ENCODE assay signal across 20 cellular contexts in genomic region chr16:9338068-9338467, GRCh38.
A peak's percentile ranks its signal among the peaks of the same experiment; 100 is the strongest.
DNase-seq lines count a peak whose midpoint lies in the region; ATAC-seq and TF ChIP-seq lines count a peak whose summit lies in the region.
"Had no signal": no experiment of that assay in that cellular context is flagged by ENCODE, and none has a peak within 500 bp of the region (broad histone marks: within the 10 kb centered on the region; RNA-seq: fewer than 3 reads in every experiment).

No MANE protein-coding gene starts in this region.

- peak; percentile 75 for ATAC-seq in Right ventricle myocardium superior (ENCODE audit: poor library complexity)
- no peak for ATAC-seq in left cardiac atrium
- peak; percentile 53 for ATAC-seq in left ventricle myocardium superior
- peak; percentile 61 for ATAC-seq in aorta (ENCODE audit: low FRiP score)
- ATAC-seq: A549, GM23338, HCT116 had no signal

- CTCF ChIA-PET in A673 (lab: Charles Lee) = no interaction called here

- no peaks in the 10 kb centered on the region for H3K9me3 ChIP-seq in aorta (ENCODE audit: control insufficient read depth, low read length)
- H3K9me3 ChIP-seq in A673 (ENCODE audit: low read depth, low read length, poor library complexity, severe bottlenecking) = no peaks in the 10 kb centered on the region
- H3K9me3 ChIP-seq: A549, BE2C had no signal

- BruUV-seq in A673 (replicated peaks; lab: Mats Ljungman, UMichigan) = no TSS peak

- TF ChIP-seq CTCF in A673 (conservative IDR thresholded peaks at IDR 0.05; ENCODE audit: low read depth, low read length) = no peak

- H3K36me3 ChIP-seq in aorta (ENCODE audit: control insufficient read depth in 1 of 2, insufficient read depth in 2 of 2, low read length in 1 of 2) (no peaks in the 10 kb centered on the region), A673 (ENCODE audit: insufficient read depth, low read length, poor library complexity, severe bottlenecking) (no peaks in the 10 kb centered on the region)
- H3K36me3 ChIP-seq: BE2C; BLaER1 treated with 17β-estradiol and CSF1 and Interleukin-3, amounts not matched to agents 10 nM and 100 nM had no signal

- H3K27me3 ChIP-seq in aorta (ENCODE audit: control insufficient read depth in 1 of 2, insufficient read depth in 2 of 2, low read length in 1 of 2) (no peaks in the 10 kb centered on the region), A673 (replicated peaks; ENCODE audit: insufficient read depth, low read depth, low read length, poor library complexity) (no peaks in the 10 kb centered on the region)
- H3K27me3 ChIP-seq: BE2C; BLaER1 treated with 17β-estradiol and CSF1 and Interleukin-3, amounts not matched to agents 10 nM and 100 nM had no signal

- intact Hi-C loops in Right ventricle myocardium superior (cut with DNase I) = no loop called here
- intact Hi-C loops in left cardiac atrium (cut with DNase I) = no loop called here
- intact Hi-C loops in left ventricle myocardium superior (cut with micrococcal nuclease) = no loop called here
- intact Hi-C loops in aorta (cut with DNase I) = no loop called here
- intact Hi-C loops in A673 (cut with micrococcal nuclease; ENCODE audit: unreplicated experiment) = no loop called here

- H3K27ac ChIP-seq in aorta (ENCODE audit: low read depth in 1 of 2, low read length in 2 of 2) (peak overlapping the region in 1 of 2 donors; percentile 66), A673 (ENCODE audit: low read depth, low read length, poor library complexity, severe bottlenecking) (no peak overlapping the region)
- H3K27ac ChIP-seq: A549; BLaER1 treated with 17β-estradiol and CSF1 and Interleukin-3, amounts not matched to agents 10 nM and 100 nM had no signal

- no peak for DNase-seq in Right ventricle myocardium superior
- DNase-seq in left cardiac atrium = no peak
- DNase-seq in G401 (ENCODE audit: low spot score) = peak; percentile 6
- DNase-seq in left ventricle myocardium superior = no peak
- no peak for DNase-seq in aorta
- DNase-seq in MV-4-11 (lab: John Stamatoyannopoulos, UW) = no peak
- DNase-seq in A673 (ENCODE audit: low spot score) = no peak
- DNase-seq: 8988T; BE2C; CD4-positive, alpha-beta T cell; CD8-positive, alpha-beta memory T cell; DMS 273 treated with DMSO at 0.1 percent for 48 hours; DMS79; EL; GF-D8; H9 had no signal

- no peak overlapping the region for H3K4me3 ChIP-seq in aorta (ENCODE audit: low read length in 2 of 2)
- no peak overlapping the region for H3K4me3 ChIP-seq in A673 (ENCODE audit: low read depth, low read length, poor library complexity, severe bottlenecking)
- H3K4me3 ChIP-seq: A549; BLaER1 treated with 17β-estradiol and CSF1 and Interleukin-3, amounts not matched to agents 10 nM and 100 nM; GM23338 had no signal

- 3 to 6% methylated on average over 2 of the region's 2 CpGs for WGBS in aorta, 2 donors

- H3K4me1 ChIP-seq in aorta (ENCODE audit: control insufficient read depth in 1 of 2, insufficient read depth in 2 of 2, low read length in 2 of 2) (peaks cover 3 to 7% of the 10 kb centered on the region in 2 donors), A673 (ENCODE audit: insufficient read depth, low read length, poor library complexity, severe bottlenecking) (no peaks in the 10 kb centered on the region)
- H3K4me1 ChIP-seq: A549; BE2C; BLaER1 treated with 17β-estradiol and CSF1 and Interleukin-3, amounts not matched to agents 10 nM and 100 nM had no signal

- in situ Hi-C loops in G401 (cut with HindIII; ENCODE audit: low sequenced_read_pairs) = no loop called here

- POLR2A ChIA-PET in A673 (lab: Charles Lee; ENCODE audit: low non-redundant PET) = no interaction called here

Comparison
In these comparisons a context has a peak if more than half of its experiments do, and no peak if none do; other contexts are left out.
1. ATAC-seq: peak in Right ventricle myocardium superior (single experiment), left ventricle myocardium superior (single experiment) and aorta (single experiment); none in left cardiac atrium (0 of 2).